In genomic region chr2:87290912-87291311, GRCh38 we compare ENCODE assay signal across 8 cellular contexts.
DNase-seq lines count a peak whose midpoint lies in the region; ATAC-seq, FAIRE-seq and TF ChIP-seq lines count a peak whose summit lies in the region.
"Not testable (repeated sequence)": the region's sequence is repeated elsewhere in the genome, so short reads cannot be mapped to it uniquely, and the experiment has no call there.

No MANE protein-coding gene starts in this region.

- H2AFZ ChIP-seq in astrocyte (ENCODE audit: low read depth, low read length): not testable (repeated sequence)

- H4K20me1 ChIP-seq in astrocyte (ENCODE audit: insufficient read depth, low read length): not testable (repeated sequence)

- FAIRE-seq in astrocyte (lab: Jason Lieb, UNC): not testable (repeated sequence)

- TF ChIP-seq CTCF in activated B cell treated with CpG ODN at 0.5 μM for 24 hours (IDR thresholded peaks at IDR 0.05); astrocyte (IDR thresholded peaks at IDR 0.05; ENCODE audit: insufficient read depth, low read depth, low read length): not testable (repeated sequence)

- POLR2A ChIA-PET in activated B cell treated with CpG ODN at 0.5 μM for 24 hours (lab: Charles Lee): not testable (repeated sequence)

- not testable (repeated sequence) for H3K4me1 Mint-ChIP-seq in activated B cell treated with CpG ODN at 0.5 μM for 24 hours; astrocyte (ENCODE audit: low read depth, unreplicated experiment); stimulated activated naive CD8-positive, alpha-beta T cell treated with anti-CD3 and anti-CD28 coated beads, Interleukin-15, amount 100 ng/mL, for 72 hours

- not testable (repeated sequence) for H3K27ac Mint-ChIP-seq in activated B cell treated with CpG ODN at 0.5 μM for 24 hours; astrocyte (ENCODE audit: unreplicated experiment); stimulated activated naive CD8-positive, alpha-beta T cell treated with anti-CD3 and anti-CD28 coated beads, Interleukin-15, amount 100 ng/mL, for 72 hours

- intact Hi-C loops in activated B cell treated with CpG ODN at 0.5 μM for 24 hours (cut with micrococcal nuclease): not testable (repeated sequence)

- not testable (repeated sequence) for H3K27me3 Mint-ChIP-seq in activated B cell treated with CpG ODN at 0.5 μM for 24 hours; astrocyte (ENCODE audit: low read depth, unreplicated experiment); stimulated activated naive CD8-positive, alpha-beta T cell treated with anti-CD3 and anti-CD28 coated beads, Interleukin-15, amount 100 ng/mL, for 72 hours

- not testable (repeated sequence) for H3K9ac ChIP-seq in astrocyte (ENCODE audit: low read length)

- H3K4me1 ChIP-seq in astrocyte (ENCODE audit: insufficient read depth, low read length): not testable (repeated sequence)

- ATAC-seq in GM18502 (IDR thresholded peaks at IDR 0.05; ENCODE audit: poor library complexity, unreplicated experiment) (peak; percentile 88), GM21367 (IDR thresholded peaks at IDR 0.05; ENCODE audit: unreplicated experiment) (peak; percentile 82), HG02870 (IDR thresholded peaks at IDR 0.05; ENCODE audit: unreplicated experiment) (peak; percentile 96), HG03558 (IDR thresholded peaks at IDR 0.05; ENCODE audit: extremely low read depth, unreplicated experiment) (peak; percentile 46), activated B cell treated with CpG ODN at 0.5 μM for 24 hours (ENCODE audit: low read depth) (peak; percentile 65), left lobe of liver (peak; percentile 46)
- peak; percentile 96 for ATAC-seq in stimulated activated naive CD8-positive, alpha-beta T cell treated with anti-CD3 and anti-CD28 coated beads, Interleukin-15, amount 100 ng/mL, for 72 hours

- not testable (repeated sequence) for H3K27ac ChIP-seq in astrocyte (ENCODE audit: low read depth, low read length)

- H3K36me3 ChIP-seq in astrocyte (ENCODE audit: insufficient read depth, low read length): not testable (repeated sequence)

- H3K9me3 ChIP-seq in astrocyte (ENCODE audit: insufficient read depth, low read depth, low read length): not testable (repeated sequence)

- not testable (repeated sequence) for H3K9me3 Mint-ChIP-seq in activated B cell treated with CpG ODN at 0.5 μM for 24 hours; astrocyte (ENCODE audit: unreplicated experiment); stimulated activated naive CD8-positive, alpha-beta T cell treated with anti-CD3 and anti-CD28 coated beads, Interleukin-15, amount 100 ng/mL, for 72 hours

- H3K4me2 ChIP-seq in astrocyte (ENCODE audit: low read length): not testable (repeated sequence)

- CTCF ChIA-PET in activated B cell treated with CpG ODN at 0.5 μM for 24 hours (lab: Charles Lee): not testable (repeated sequence)

- not testable (repeated sequence) for H3K36me3 Mint-ChIP-seq in activated B cell treated with CpG ODN at 0.5 μM for 24 hours (ENCODE audit: low read depth); astrocyte (ENCODE audit: low read depth, unreplicated experiment)

- H3K4me3 Mint-ChIP-seq in activated B cell treated with CpG ODN at 0.5 μM for 24 hours; astrocyte (ENCODE audit: unreplicated experiment): not testable (repeated sequence)
- peak overlapping the region; percentile 27 to 40 for H3K4me3 Mint-ChIP-seq in stimulated activated naive CD8-positive, alpha-beta T cell treated with anti-CD3 and anti-CD28 coated beads, Interleukin-15, amount 100 ng/mL, for 72 hours

- H3K79me2 ChIP-seq in astrocyte (ENCODE audit: insufficient read depth, low read length): not testable (repeated sequence)

- DNase-seq in activated B cell treated with CpG ODN at 0.5 μM for 24 hours; left lobe of liver (ENCODE audit: low spot score); stimulated activated naive CD8-positive, alpha-beta T cell treated with anti-CD3 and anti-CD28 coated beads, Interleukin-15, amount 100 ng/mL, for 72 hours: not testable (repeated sequence)
- DNase-seq in astrocyte (ENCODE audit: low read depth): peak; percentile 2

- not testable (repeated sequence) for H3K4me3 ChIP-seq in astrocyte (ENCODE audit: insufficient read depth, low read depth, low read length)

- not testable (repeated sequence) for H3K27me3 ChIP-seq in astrocyte (ENCODE audit: insufficient read depth, low read length)

Comparison
In these comparisons a context has a peak if more than half of its experiments do, and no peak if none do; other contexts are left out.
1. ATAC-seq: peak in every context shown above with its lines; median percentile 96 in HG02870; 96 in stimulated activated naive CD8-positive, alpha-beta T cell treated with anti-CD3 and anti-CD28 coated beads, Interleukin-15, amount 100 ng/mL, for 72 hours; 88 in GM18502; 82 in GM21367; 65 in activated B cell treated with CpG ODN at 0.5 μM for 24 hours; 46 in HG03558; 46 in left lobe of liver.